In the genomic region with DNA sequence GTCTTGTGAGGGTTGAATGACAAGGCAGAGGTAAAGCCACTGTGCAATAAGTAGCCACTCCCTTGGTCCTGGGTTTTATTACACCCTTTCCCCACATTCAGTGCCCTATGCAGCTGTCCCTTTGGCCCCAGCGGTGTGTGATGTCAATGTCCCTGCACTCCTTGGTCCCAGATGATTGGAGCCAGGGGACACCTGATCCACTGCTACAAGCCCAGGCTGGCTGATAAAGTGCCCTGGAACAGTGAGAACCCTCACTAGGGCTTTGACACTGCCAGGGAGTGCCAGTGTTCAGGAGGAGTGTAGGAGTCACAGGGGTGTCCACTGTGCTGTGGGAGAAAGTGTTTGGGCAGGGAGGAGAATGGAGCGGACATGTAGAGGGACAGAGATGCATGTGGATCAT, we compare ENCODE assay signal across 27 cellular contexts. TPM values are rescaled to one million over a fixed set of nuclear protein-coding genes. Genes with fewer than 3 reads are reported as not detected.
A peak's percentile ranks its signal among the peaks of the same experiment; 100 is the strongest.
DNase-seq lines count a peak whose midpoint lies in the region; TF ChIP-seq lines count a peak whose summit lies in the region.
"Had no signal": no experiment of that assay in that cellular context is flagged by ENCODE, and none has a peak within 500 bp of the region (broad histone marks: within the 10 kb centered on the region; RNA-seq: fewer than 3 reads in every experiment).

No MANE protein-coding gene starts in this region.

- H3K4me1 ChIP-seq in SJCRH30: peaks cover 6% of the 10 kb centered on the region; the same call in 1 of the 2 replicates
- no peaks in the 10 kb centered on the region for H3K4me1 ChIP-seq in prostate gland (replicated peaks)
- no peaks in the 10 kb centered on the region for H3K4me1 ChIP-seq in testis
- H3K4me1 ChIP-seq: BLaER1 treated with 17β-estradiol and CSF1 and Interleukin-3, amounts not matched to agents 10 nM and 100 nM; Caco-2; HAP-1; Peyer's patch had no signal

- intact Hi-C loops in prostate gland (cut with DNase I) (no loop called here), testis (cut with DNase I; ENCODE audit: low total_unique reads) (no loop called here)

- TF ChIP-seq POLR2A in prostate gland (IDR thresholded peaks at IDR 0.05): no peak
- no peak for TF ChIP-seq POLR2A in testis (IDR thresholded peaks at IDR 0.05)

- H3K36me3 ChIP-seq in SJCRH30: no peaks in the 10 kb centered on the region
- H3K36me3 ChIP-seq in prostate gland: no peaks in the 10 kb centered on the region
- H3K36me3 ChIP-seq in testis (ENCODE audit: low read depth, missing control alignments): no peaks in the 10 kb centered on the region
- H3K36me3 ChIP-seq: BLaER1 treated with 17β-estradiol and CSF1 and Interleukin-3, amounts not matched to agents 10 nM and 100 nM; HAP-1; MG63; Peyer's patch had no signal

- no peaks in the 10 kb centered on the region for H3K9me3 ChIP-seq in SJCRH30 (replicated peaks)
- no peaks in the 10 kb centered on the region for H3K9me3 ChIP-seq in prostate gland
- H3K9me3 ChIP-seq in testis: no peaks in the 10 kb centered on the region
- H3K9me3 ChIP-seq: BLaER1 treated with 17β-estradiol and CSF1 and Interleukin-3, amounts not matched to agents 10 nM and 100 nM; Caco-2; HAP-1; MG63; Peyer's patch had no signal

- H3K4me3 ChIP-seq in SJCRH30 (no peak overlapping the region), prostate gland (no peak overlapping the region), testis (no peak overlapping the region)
- H3K4me3 ChIP-seq: BLaER1 treated with 17β-estradiol and CSF1 and Interleukin-3, amounts not matched to agents 10 nM and 100 nM; GM23338; HAP-1; K562; MG63; Peyer's patch had no signal

- no peak for TF ChIP-seq CTCF in prostate gland (IDR thresholded peaks at IDR 0.05)
- no peak for TF ChIP-seq CTCF in testis (IDR thresholded peaks at IDR 0.05)

- WGBS in prostate gland: 66% methylated on average over 2 of the region's 2 CpGs
- 78 to 96% methylated on average over 2 of the region's 2 CpGs for WGBS in testis, 2 donors

- DNase-seq in NCI-H2196 (lab: John Stamatoyannopoulos, UW; ENCODE audit: unreplicated experiment): peak; percentile 12
- no peak for DNase-seq in NCI-H2196 treated with DMSO at 0.1 percent for 48 hours (lab: John Stamatoyannopoulos, UW; ENCODE audit: unreplicated experiment)
- DNase-seq in SJCRH30: peak; percentile 22 to 57
- DNase-seq in left kidney (ENCODE audit: low read depth, low spot score): peak; percentile 68
- peak; percentile 10 for DNase-seq in prostate gland (ENCODE audit: low spot score)
- DNase-seq in HK-2 (ENCODE audit: unreplicated experiment): no peak
- no peak for DNase-seq in RPMI8226
- no peak for DNase-seq in testis
- DNase-seq: 8988T; CD4-positive, alpha-beta memory T cell; DMS153; MG63; NCI-H1417; NCI-H187; NCI-H2107; NCI-H345; NCI-H524; NCI-H774; Peyer's patch had no signal

- H3K27ac ChIP-seq in SJCRH30: no peak overlapping the region
- H3K27ac ChIP-seq in prostate gland: no peak overlapping the region
- no peak overlapping the region for H3K27ac ChIP-seq in testis
- H3K27ac ChIP-seq: BLaER1 treated with 17β-estradiol and CSF1 and Interleukin-3, amounts not matched to agents 10 nM and 100 nM; Peyer's patch had no signal

- H3K27me3 ChIP-seq in SJCRH30 (no peaks in the 10 kb centered on the region), prostate gland (replicated peaks; ENCODE audit: insufficient read depth) (no peaks in the 10 kb centered on the region), testis (no peaks in the 10 kb centered on the region)
- H3K27me3 ChIP-seq: BLaER1 treated with 17β-estradiol and CSF1 and Interleukin-3, amounts not matched to agents 10 nM and 100 nM; MG63; Peyer's patch had no signal

RNA-seq across cellular contexts. Expression of a gene that starts 30.4 kb away (rescaled TPM):
- 0.26 and 0.30 TPM in 2 replicates for total RNA-seq in SJCRH30 (2014; rRNA removed; shearing (Covaris generic))
- total RNA-seq in prostate gland: under 1 TPM in 1 of 2 donors, not detected in 1; 0.97 TPM
- 1 to 10 TPM; 1.6 to 3.0 TPM for total RNA-seq in testis
- 3.4 TPM for polyA plus RNA-seq in testis (ENCODE audit: insufficient read depth, low read depth, low replicate concordance)
- total RNA-seq: CD4-positive, alpha-beta memory T cell; Daoy; K562; LHCN-M2; OCI-LY7; Peyer's patch had no signal
- polyA plus RNA-seq: CD4-positive, alpha-beta memory T cell; K562 had no signal

RNA-seq across cellular contexts. Expression of a gene that starts 40.9 kb away (rescaled TPM):
- total RNA-seq in SJCRH30 (2014; rRNA removed; shearing (Covaris generic)): 51.9 and 57.8 TPM in 2 replicates
- 10 to 100 TPM; 11.9 to 48.4 TPM for total RNA-seq in prostate gland
- 1 to 10 TPM; 6.9 to 7.1 TPM for total RNA-seq in testis
- polyA plus RNA-seq in testis (ENCODE audit: insufficient read depth, low read depth, low replicate concordance): 4.4 TPM

Comparison
In these comparisons a context has a peak if more than half of its experiments do, and no peak if none do; other contexts are left out.
1. DNase-seq: peak in NCI-H2196 (single experiment), SJCRH30 (2 of 2), left kidney (single experiment) and prostate gland (single experiment); none in NCI-H2196 treated with DMSO at 0.1 percent for 48 hours (single experiment), HK-2 (single experiment), RPMI8226 (single experiment) and testis (single experiment).